In the genomic region with DNA sequence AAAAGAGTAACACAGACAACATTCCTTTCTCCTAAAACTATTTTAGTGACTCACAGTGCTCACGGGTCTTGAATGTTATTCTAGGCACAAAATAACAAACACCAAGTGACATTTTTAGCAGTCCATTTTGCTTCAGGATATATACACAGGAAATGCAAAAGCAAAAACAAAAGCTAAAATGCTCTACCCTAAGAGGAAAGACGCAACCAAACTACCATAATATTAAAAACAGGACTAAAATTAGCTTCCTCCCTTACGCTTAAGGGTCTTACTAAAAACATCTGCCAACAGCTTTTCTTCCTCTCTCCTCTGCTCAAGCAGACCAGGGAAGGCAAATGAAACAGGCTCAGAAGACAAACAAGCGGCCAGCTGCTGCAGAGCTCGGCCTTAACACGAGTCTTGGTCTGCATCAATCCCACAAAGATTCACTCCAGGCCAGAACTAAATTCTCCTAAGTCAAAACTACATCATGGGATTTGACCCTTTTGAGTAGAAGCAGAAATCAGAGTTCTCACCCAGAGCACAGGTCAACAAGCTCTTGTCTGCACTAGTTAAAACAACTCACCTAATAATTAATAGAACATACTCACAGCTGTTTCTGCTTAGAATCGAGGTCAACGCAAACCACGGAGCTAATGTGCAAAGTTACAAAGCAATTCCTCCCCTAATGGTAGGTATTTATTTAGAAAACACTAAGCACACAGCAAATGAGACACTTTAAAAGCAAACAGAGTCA, we compare ENCODE assay signal across 8 cellular contexts.
DNase-seq lines count a peak whose midpoint lies in the region; ATAC-seq and TF ChIP-seq lines count a peak whose summit lies in the region.

No MANE protein-coding gene starts in this region.

- H2BK15ac ChIP-seq in H9 (ENCODE audit: low read depth, low read length), result no peak overlapping the region

- H3K4me1 Mint-ChIP-seq in H9, result peaks cover 90 to 91% of the 10 kb centered on the region in 2 experiments

- no peaks in the 10 kb centered on the region for H3K23me2 ChIP-seq in H9 (ENCODE audit: insufficient read length, low read depth, low read length, poor library complexity, severe bottlenecking)

- H3K4me1 ChIP-seq in H9 (ENCODE audit: insufficient read depth, low read length) (peaks cover 38% of the 10 kb centered on the region), SJSA1 (replicated peaks) (peaks cover 50% of the 10 kb centered on the region), neutrophil (ENCODE audit: control insufficient read depth in 1 of 2, insufficient read depth in 1 of 2, low read depth in 1 of 2, low read length in 1 of 2) (peaks cover 4 to 11% of the 10 kb centered on the region in 2 experiments)

- no peak overlapping the region for H3K14ac ChIP-seq in H9 (ENCODE audit: insufficient read depth, low read length)

- in situ Hi-C loops in Caki2 (cut with HindIII; ENCODE audit: low pct_unique_long_range_greater_than_20kb, low sequenced_read_pairs), result no loop called here

- no peak overlapping the region for H2AK5ac ChIP-seq in H9 (ENCODE audit: insufficient read length, low read length)

- H2BK120ac ChIP-seq in H9 (ENCODE audit: low read depth, low read length, poor library complexity, severe bottlenecking), result no peak overlapping the region

- H3K79me1 ChIP-seq in H9 (ENCODE audit: insufficient read depth, low read depth, low read length, poor library complexity, severe bottlenecking), result no peaks in the 10 kb centered on the region

- no peak overlapping the region for H2BK20ac ChIP-seq in H9 (ENCODE audit: low read depth, low read length, poor library complexity, severe bottlenecking)

- no peaks in the 10 kb centered on the region for H4K20me1 ChIP-seq in H9 (ENCODE audit: control insufficient read depth, insufficient read depth, insufficient read length)

- DNase-seq in Caki2 (ENCODE audit: low read depth) (peak; percentile 67), H9 (no peak), SJSA1 (ENCODE audit: low read depth in 1 of 2, low spot score in 2 of 2) (peak in 1 of 2 experiments; percentile 86), epithelial cell of proximal tubule (ENCODE audit: low read depth) (peak; percentile 45), cerebellar cortex (ENCODE audit: low spot score) (no peak), GM19240 (ENCODE audit: insufficient read length, low spot score) (no peak)

- H3K36me3 ChIP-seq in SJSA1 (no peaks in the 10 kb centered on the region), neutrophil (no peaks in the 10 kb centered on the region)

- peaks cover 1% of the 10 kb centered on the region; the same call in 1 of the 2 replicates for H3K27me3 Mint-ChIP-seq in H9 (ENCODE audit: low read depth)

- TF ChIP-seq CTCF in H9 (conservative IDR thresholded peaks at IDR 0.05) (no peak), epithelial cell of proximal tubule (conservative IDR thresholded peaks at IDR 0.05; ENCODE audit: low read depth, low read length) (no peak), neutrophil (IDR thresholded peaks at IDR 0.05) (no peak)

- ATAC-seq in GM19023 (IDR thresholded peaks at IDR 0.05; ENCODE audit: unreplicated experiment), result no peak

- no peak overlapping the region for H3K56ac ChIP-seq in H9 (ENCODE audit: insufficient read length, low read depth, low read length)

- H2BK12ac ChIP-seq in H9 (ENCODE audit: insufficient read length, low read depth, low read length), result no peak overlapping the region

- H3K4me2 ChIP-seq in H9 (ENCODE audit: insufficient read depth, insufficient read length, low read length), result no peak overlapping the region

- peaks cover 8 to 13% (median 13%) of the 10 kb centered on the region in 3 experiments for H3K36me3 Mint-ChIP-seq in H9 (ENCODE audit: insufficient read depth in 1 of 3, low read depth in 3 of 3)

- H3K18ac ChIP-seq in H9 (ENCODE audit: insufficient read length, low read depth, low read length), result no peak overlapping the region

- no CpG with 5 or more reads among the region's 9 CpGs for WGBS in H9 (ENCODE audit: extremely low coverage, insufficient read length, low lambda C conversion rate)

- no peak overlapping the region for H3K4ac ChIP-seq in H9 (ENCODE audit: low read depth, low read length)

- H3K79me2 ChIP-seq in H9 (ENCODE audit: insufficient read depth, low read length), result peaks cover 6% of the 10 kb centered on the region; the same call in 1 of the 2 replicates

- H3K9me3 Mint-ChIP-seq in H9, result peaks cover 8 to 10% of the 10 kb centered on the region in 2 experiments; a peak in 3 of 5 replicates

- H2AFZ ChIP-seq in H9 (ENCODE audit: low read length), result no peak overlapping the region

- peak overlapping the region; percentile 51 to 95 (median 84); a peak in 6 of 7 replicates for H3K27ac Mint-ChIP-seq in H9

- H3K4me3 ChIP-seq in SJSA1, result no peak overlapping the region
- no peak overlapping the region for H3K4me3 ChIP-seq in epithelial cell of proximal tubule (ENCODE audit: low read depth, low read length)
- no peak overlapping the region for H3K4me3 ChIP-seq in neutrophil (ENCODE audit: low read depth in 1 of 2, low read length in 1 of 2)

- H4K5ac ChIP-seq in H9 (ENCODE audit: insufficient read length, low read depth, low read length), result no peak overlapping the region

- H3K27ac ChIP-seq in H9 (ENCODE audit: insufficient read length, low read depth, low read length) (peak overlapping the region; percentile 50), SJSA1 (peak overlapping the region; percentile 73), neutrophil (peak overlapping the region; percentile 32)

- no peaks in the 10 kb centered on the region for H3K27me3 ChIP-seq in H9 (ENCODE audit: insufficient read depth, low read length)
- H3K27me3 ChIP-seq in SJSA1 (replicated peaks), result no peaks in the 10 kb centered on the region
- no peaks in the 10 kb centered on the region for H3K27me3 ChIP-seq in neutrophil

- H3K9me3 ChIP-seq in H9 (ENCODE audit: control insufficient read depth, low read depth, low read length), result no peaks in the 10 kb centered on the region
- H3K9me3 ChIP-seq in SJSA1 (replicated peaks), result no peaks in the 10 kb centered on the region
- no peaks in the 10 kb centered on the region for H3K9me3 ChIP-seq in neutrophil

- H2BK5ac ChIP-seq in H9 (ENCODE audit: insufficient read length, low read length), result no peak overlapping the region

- H4K91ac ChIP-seq in H9 (ENCODE audit: insufficient read length, low read depth, low read length), result no peak overlapping the region

- H3K4me3 Mint-ChIP-seq in H9, result peak overlapping the region in 1 of 2 experiments; percentile 15; a peak in 1 of 5 replicates

- no peak overlapping the region for H3K9ac ChIP-seq in H9 (ENCODE audit: extremely low read depth, insufficient read length, low read length)

- no peak overlapping the region for H4K8ac ChIP-seq in H9 (replicated peaks; ENCODE audit: insufficient read length, low read depth, low read length)

- no peak overlapping the region for H3T11ph ChIP-seq in H9 (ENCODE audit: low read length)

- H3K23ac ChIP-seq in H9 (ENCODE audit: insufficient read length, low read depth, low read length), result no peak overlapping the region

Comparison
In these comparisons a context has a peak if more than half of its experiments do, and no peak if none do; other contexts are left out.
1. DNase-seq: peak in Caki2 (single experiment) and epithelial cell of proximal tubule (single experiment); none in H9 (single experiment), cerebellar cortex (single experiment) and GM19240 (single experiment).
2. Peak in every context shown above with its lines, with median percentiles within 50 percentile points of each other: H3K27ac ChIP-seq.